31 cellular contexts compared by ENCODE assay signal in genomic region chr10:10471758-10472157, GRCh38.
DNase-seq lines count a peak whose midpoint lies in the region; ATAC-seq and TF ChIP-seq lines count a peak whose summit lies in the region.
"Had no signal": no experiment of that assay in that cellular context is flagged by ENCODE, and none has a peak within 500 bp of the region (broad histone marks: within the 10 kb centered on the region; RNA-seq: fewer than 3 reads in every experiment).

No MANE protein-coding gene starts in this region.

- no peak for ATAC-seq in WTC11
- ATAC-seq: A549; CD8-positive, alpha-beta T cell had no signal

- DNase-seq in WTC11 (ENCODE audit: low spot score): no peak
- DNase-seq in NCI-H748 (lab: John Stamatoyannopoulos, UW; ENCODE audit: unreplicated experiment): no peak
- DNase-seq in coronary artery (ENCODE audit: low spot score): no peak
- DNase-seq: 8988T; ACHN; AML-193; BE2C; C1 segment of cervical spinal cord; Caco-2; Calu3; CD4-positive, alpha-beta memory T cell; CD4-positive, alpha-beta T cell; CD4-positive, CD25-positive, alpha-beta regulatory T cell; CD8-positive, alpha-beta memory T cell; CD8-positive, alpha-beta T cell; COR-L47; DMS 273 treated with DMSO at 0.1 percent for 48 hours; DMS153; DMS53; DMS79; DMS79 treated with DMSO at 0.1 percent for 48 hours; DND-41; EL had no signal

- CTCF ChIA-PET in HEK293 (lab: Yijun Ruan, JAX): no interaction called here
- CTCF ChIA-PET in WTC11 (lab: Charles Lee): no interaction called here

- peaks cover 28% of the 10 kb centered on the region for H3K36me3 Mint-ChIP-seq in WTC11
- H3K36me3 Mint-ChIP-seq: CD14-positive monocyte; CD4-positive, alpha-beta memory T cell; CD4-positive, CD25-positive, alpha-beta regulatory T cell; CD8-positive, alpha-beta memory T cell; CD8-positive, alpha-beta T cell had no signal

- H3K4me3 ChIP-seq in HEK293 (ENCODE audit: low read depth, low read length) (no peak overlapping the region), coronary artery (no peak overlapping the region)
- H3K4me3 ChIP-seq: A549; BLaER1; BLaER1 treated with 17β-estradiol and CSF1 and Interleukin-3, amounts not matched to agents 10 nM and 100 nM had no signal

- H3K4me1 Mint-ChIP-seq in WTC11: peaks cover 19% of the 10 kb centered on the region
- H3K4me1 Mint-ChIP-seq: B cell; CD14-positive monocyte; CD4-positive, alpha-beta memory T cell; CD4-positive, CD25-positive, alpha-beta regulatory T cell; CD8-positive, alpha-beta memory T cell had no signal

- H3K4me1 ChIP-seq in HEK293 (ENCODE audit: control insufficient read depth, insufficient read depth, low read length): no peaks in the 10 kb centered on the region
- H3K4me1 ChIP-seq: A549; BE2C; BLaER1; BLaER1 treated with 17β-estradiol and CSF1 and Interleukin-3, amounts not matched to agents 10 nM and 100 nM had no signal

- POLR2A ChIA-PET in HEK293 (lab: Yijun Ruan, JAX): no interaction called here
- POLR2A ChIA-PET in WTC11 (lab: Charles Lee): no interaction called here

- no peaks in the 10 kb centered on the region for H3K9me3 ChIP-seq in HEK293 (ENCODE audit: control insufficient read depth, insufficient read depth, low read depth, low read length)
- H3K9me3 ChIP-seq: A549, BE2C, BLaER1 had no signal

- H3K27me3 Mint-ChIP-seq in WTC11 (ENCODE audit: low read depth): no peaks in the 10 kb centered on the region
- H3K27me3 Mint-ChIP-seq: B cell; CD4-positive, CD25-positive, alpha-beta regulatory T cell had no signal

- peaks cover 43% of the 10 kb centered on the region for H3K9me3 Mint-ChIP-seq in WTC11

- H3K36me3 ChIP-seq in HEK293 (ENCODE audit: control insufficient read depth in 2 of 2, insufficient read depth in 1 of 2, low read length in 2 of 2): no peaks in the 10 kb centered on the region
- H3K36me3 ChIP-seq: BE2C; BLaER1; BLaER1 treated with 17β-estradiol and CSF1 and Interleukin-3, amounts not matched to agents 10 nM and 100 nM had no signal

- H3K4me3 Mint-ChIP-seq in WTC11: no peak overlapping the region
- H3K4me3 Mint-ChIP-seq: B cell; CD14-positive monocyte; CD4-positive, alpha-beta memory T cell; CD4-positive, alpha-beta T cell; CD4-positive, CD25-positive, alpha-beta regulatory T cell; CD8-positive, alpha-beta memory T cell; CD8-positive, alpha-beta T cell had no signal

- H3K27ac ChIP-seq in HEK293 (ENCODE audit: extremely low read depth, low read depth, low read length): no peak overlapping the region
- H3K27ac ChIP-seq in coronary artery: no peak overlapping the region
- H3K27ac ChIP-seq: 22Rv1; A549; BLaER1; BLaER1 treated with 17β-estradiol and CSF1 and Interleukin-3, amounts not matched to agents 10 nM and 100 nM; C4-2B had no signal

- H3K27ac Mint-ChIP-seq in WTC11: no peak overlapping the region
- H3K27ac Mint-ChIP-seq: B cell; CD14-positive monocyte; CD4-positive, alpha-beta memory T cell; CD4-positive, alpha-beta T cell; CD4-positive, CD25-positive, alpha-beta regulatory T cell; CD8-positive, alpha-beta memory T cell; CD8-positive, alpha-beta T cell had no signal

- TF ChIP-seq CTCF in HEK293 (tag by site-specific recombination; IDR thresholded peaks at IDR 0.05) (no peak), WTC11 (IDR thresholded peaks at IDR 0.05) (no peak), coronary artery (IDR thresholded peaks at IDR 0.05) (no peak)

TF ChIP-seq in HEK293, 187 proteins besides CTCF, POLR2A, EP300 and RAD21:
- no peak for TF ChIP-seq HOXC10 (CRISPR knock-in tag; IDR thresholded peaks at IDR 0.05)
- TF ChIP-seq ZNF391 (tag by site-specific recombination; IDR thresholded peaks at IDR 0.05; ENCODE audit: borderline replicate concordance, low read depth): no peak
- TF ChIP-seq ZNF548 (tag by site-specific recombination; IDR thresholded peaks at IDR 0.05): no peak
- TF ChIP-seq TRIM28 (IDR thresholded peaks at IDR 0.05; ENCODE audit: borderline replicate concordance, low read length): 0 out of 2 replicates have a peak, but pooled peaks have one; percentile 23
- no peak for TF ChIP-seq ZBTB20 (tag by site-specific recombination; IDR thresholded peaks at IDR 0.05)
- peak; percentile 71 for TF ChIP-seq SETDB1 (IDR thresholded peaks at IDR 0.05; ENCODE audit: insufficient read length, low read length)

TF ChIP-seq in WTC11, 78 proteins besides CTCF, POLR2A, EP300 and RAD21:
- TF ChIP-seq ZNF317 (CRISPR knock-in tag; IDR thresholded peaks at IDR 0.05; ENCODE audit: borderline replicate concordance, low read depth): peak; percentile 86; the same call in 1 of the 2 replicates
- TF ChIP-seq JUN (CRISPR knock-in tag; IDR thresholded peaks at IDR 0.05): no peak
- no peak for TF ChIP-seq ZNF121 (CRISPR knock-in tag; IDR thresholded peaks at IDR 0.05)
TF ChIP-seq in WTC11: peak in this region for 1.
